14 cellular contexts compared by ENCODE assay signal in genomic region chr14:74459981-74460380, GRCh38. TPM values are rescaled to one million over a fixed set of nuclear protein-coding genes. Genes with fewer than 3 reads are reported as not detected.
DNase-seq lines count a peak whose midpoint lies in the region; ATAC-seq and TF ChIP-seq lines count a peak whose summit lies in the region.
"Had no signal": no experiment of that assay in that cellular context is flagged by ENCODE, and none has a peak within 500 bp of the region (broad histone marks: within the 10 kb centered on the region; RNA-seq: fewer than 3 reads in every experiment).

No MANE protein-coding gene starts in this region.

- H3K4me1 Mint-ChIP-seq in H9 (peaks cover 5 to 21% of the 10 kb centered on the region in 2 experiments), endothelial cell (ENCODE audit: unreplicated experiment) (peaks cover 30% of the 10 kb centered on the region)

- no peak overlapping the region for H2BK120ac ChIP-seq in H9 (ENCODE audit: low read depth, low read length, poor library complexity, severe bottlenecking)

- H2BK12ac ChIP-seq in H9 (ENCODE audit: insufficient read length, low read depth, low read length) = no peak overlapping the region

- no peak overlapping the region for H3K4me3 Mint-ChIP-seq in H9
- peak overlapping the region; percentile 37 for H3K4me3 Mint-ChIP-seq in endothelial cell (ENCODE audit: unreplicated experiment)

- ATAC-seq in HG02763 (IDR thresholded peaks at IDR 0.05; ENCODE audit: unreplicated experiment) = no peak

- H3F3A ChIP-seq in smooth muscle cell (ENCODE audit: low read depth) = no peaks in the 10 kb centered on the region

- H3K79me1 ChIP-seq in H9 (ENCODE audit: insufficient read depth, low read depth, low read length, poor library complexity, severe bottlenecking) = no peaks in the 10 kb centered on the region

- H3K9me3 Mint-ChIP-seq in H9 (peaks cover 2 to 7% of the 10 kb centered on the region in 2 experiments; a peak in 4 of 5 replicates), endothelial cell (ENCODE audit: unreplicated experiment) (no peaks in the 10 kb centered on the region)

- 0 out of 7 replicates have a peak overlapping the region, but pooled peaks of 2 of the 3 experiments have one; percentile 12 to 76 for H3K27ac Mint-ChIP-seq in H9
- peak overlapping the region; percentile 88 for H3K27ac Mint-ChIP-seq in endothelial cell (ENCODE audit: unreplicated experiment)

- H3K9me3 ChIP-seq in H9 (ENCODE audit: control insufficient read depth, low read depth, low read length) = no peaks in the 10 kb centered on the region
- H3K9me3 ChIP-seq in smooth muscle cell (replicated peaks; ENCODE audit: low read depth) = no peaks in the 10 kb centered on the region
- H3K9me3 ChIP-seq: BE2C had no signal

- no CpG with 5 or more reads among the region's 6 CpGs for WGBS in H9 (ENCODE audit: extremely low coverage, insufficient read length, low lambda C conversion rate)
- 86% methylated on average over 6 of the region's 6 CpGs for WGBS in smooth muscle cell (ENCODE audit: low lambda C conversion rate)

- no peak overlapping the region for H3K56ac ChIP-seq in H9 (ENCODE audit: insufficient read length, low read depth, low read length)

- H2AK5ac ChIP-seq in H9 (ENCODE audit: insufficient read length, low read length) = no peak overlapping the region

- no peak overlapping the region for H4K8ac ChIP-seq in H9 (replicated peaks; ENCODE audit: insufficient read length, low read depth, low read length)

- H3K23me2 ChIP-seq in H9 (ENCODE audit: insufficient read length, low read depth, low read length, poor library complexity, severe bottlenecking) = no peaks in the 10 kb centered on the region

- no peak overlapping the region for H2BK15ac ChIP-seq in H9 (ENCODE audit: low read depth, low read length)

- TF ChIP-seq CTCF in H9 (conservative IDR thresholded peaks at IDR 0.05) (no peak), endothelial cell (IDR thresholded peaks at IDR 0.05; ENCODE audit: unreplicated experiment) (no peak), smooth muscle cell (IDR thresholded peaks at IDR 0.05; ENCODE audit: borderline replicate concordance, insufficient read depth, poor library complexity, severe bottlenecking) (no peak)

- H3K27me3 ChIP-seq in H9 (ENCODE audit: insufficient read depth, low read length) (no peaks in the 10 kb centered on the region), smooth muscle cell (ENCODE audit: low read depth) (peaks cover 33% of the 10 kb centered on the region)

- H3K4me3 ChIP-seq in smooth muscle cell = no peak overlapping the region

- H3K4ac ChIP-seq in H9 (ENCODE audit: low read depth, low read length) = no peak overlapping the region

- H3K4me2 ChIP-seq in H9 (ENCODE audit: insufficient read depth, insufficient read length, low read length) (no peak overlapping the region), smooth muscle cell (peak overlapping the region; percentile 38)

- H4K5ac ChIP-seq in H9 (ENCODE audit: insufficient read length, low read depth, low read length) = no peak overlapping the region

- H2AFZ ChIP-seq in H9 (ENCODE audit: low read length) (no peak overlapping the region), smooth muscle cell (ENCODE audit: low read depth) (no peak overlapping the region)

- H3K18ac ChIP-seq in H9 (ENCODE audit: insufficient read length, low read depth, low read length) = no peak overlapping the region

- H3K36me3 Mint-ChIP-seq in H9 (ENCODE audit: insufficient read depth in 1 of 3, low read depth in 3 of 3) (peaks cover 3 to 9% (median 4%) of the 10 kb centered on the region in 3 experiments; a peak in 4 of 7 replicates), endothelial cell (ENCODE audit: low read depth, unreplicated experiment) (peaks cover 6% of the 10 kb centered on the region)

- no peak overlapping the region for H4K91ac ChIP-seq in H9 (ENCODE audit: insufficient read length, low read depth, low read length)

- H3K27me3 Mint-ChIP-seq in H9 (ENCODE audit: low read depth) (peaks cover 3% of the 10 kb centered on the region), endothelial cell (ENCODE audit: unreplicated experiment) (peaks cover 4% of the 10 kb centered on the region)

- H4K20me1 ChIP-seq in H9 (ENCODE audit: control insufficient read depth, insufficient read depth, insufficient read length) (no peaks in the 10 kb centered on the region), smooth muscle cell (ENCODE audit: low read depth) (no peaks in the 10 kb centered on the region)

- H3K23ac ChIP-seq in H9 (ENCODE audit: insufficient read length, low read depth, low read length) = no peak overlapping the region

- H3K14ac ChIP-seq in H9 (ENCODE audit: insufficient read depth, low read length) = peak overlapping the region; percentile 21; the same call in 1 of the 2 replicates

- H3T11ph ChIP-seq in H9 (ENCODE audit: low read length) = no peak overlapping the region

- H3K9ac ChIP-seq in H9 (ENCODE audit: extremely low read depth, insufficient read length, low read length) = no peak overlapping the region
- H3K9ac ChIP-seq in smooth muscle cell (ENCODE audit: low read depth) = no peak overlapping the region

- H3K79me2 ChIP-seq in H9 (ENCODE audit: insufficient read depth, low read length) (no peaks in the 10 kb centered on the region), smooth muscle cell (ENCODE audit: low read depth) (no peaks in the 10 kb centered on the region)

- H2BK5ac ChIP-seq in H9 (ENCODE audit: insufficient read length, low read length) = no peak overlapping the region

- no peaks in the 10 kb centered on the region for H3K4me1 ChIP-seq in H9 (ENCODE audit: insufficient read depth, low read length)
- H3K4me1 ChIP-seq in smooth muscle cell (ENCODE audit: low read depth) = no peaks in the 10 kb centered on the region
- H3K4me1 ChIP-seq: BE2C had no signal

- H2BK20ac ChIP-seq in H9 (ENCODE audit: low read depth, low read length, poor library complexity, severe bottlenecking) = no peak overlapping the region

- DNase-seq in H9 (no peak), NCI-H524 treated with DMSO at 0.1 percent for 48 hours (lab: John Stamatoyannopoulos, UW) (peak; percentile 69), endothelial cell (ENCODE audit: low spot score) (no peak), smooth muscle cell (lab: John Stamatoyannopoulos, UW; ENCODE audit: unreplicated experiment) (no peak), SHP77 (lab: John Stamatoyannopoulos, UW) (no peak), substantia nigra (lab: John Stamatoyannopoulos, UW) (no peak)
- DNase-seq: NCI-H1092, NCI-H2107, SIG-M5 had no signal

- no peaks in the 10 kb centered on the region for H3K36me3 ChIP-seq in smooth muscle cell (ENCODE audit: low read depth)
- H3K36me3 ChIP-seq: BE2C had no signal

- H3K27ac ChIP-seq in H9 (ENCODE audit: insufficient read length, low read depth, low read length) (no peak overlapping the region), smooth muscle cell (ENCODE audit: low read depth) (no peak overlapping the region), substantia nigra (ENCODE audit: low read depth, low read length, poor library complexity, severe bottlenecking) (no peak overlapping the region)
- H3K27ac ChIP-seq: HL-60 had no signal

RNA-seq across cellular contexts. Expression of gene NPC2, which starts 33.1 kb away (rescaled TPM):
- total RNA-seq in H9 (2021) (133 and 137 TPM in 2 replicates), endothelial cell (ENCODE audit: unreplicated experiment) (246 TPM), smooth muscle cell (443 and 496 TPM in 2 replicates)
- 137 and 197 TPM in 2 replicates for polyA plus RNA-seq in smooth muscle cell

RNA-seq across cellular contexts. Expression of gene ISCA2, which starts 33.6 kb away (rescaled TPM):
- total RNA-seq in H9 (2021) (36.3 and 37.5 TPM in 2 replicates), endothelial cell (ENCODE audit: unreplicated experiment) (31.4 TPM), smooth muscle cell (15.0 and 23.3 TPM in 2 replicates)
- 65.8 and 79.2 TPM in 2 replicates for polyA plus RNA-seq in smooth muscle cell

RNA-seq across cellular contexts. Expression of gene SYNDIG1L, which starts 34.0 kb away (rescaled TPM):
- 0.22 and 0.33 TPM in 2 replicates for total RNA-seq in H9 (2021)
- total RNA-seq in endothelial cell (ENCODE audit: unreplicated experiment) = 1.1 TPM
- not detected in 2 replicates for total RNA-seq in smooth muscle cell
- polyA plus RNA-seq in smooth muscle cell = 0.44 TPM in 1 of 2 replicates, not detected in the other
- total RNA-seq: M059J had no signal
- polyA plus RNA-seq: AG04450 had no signal
